Comparison of ENCODE assay signal across 12 cellular contexts in the genomic region with DNA sequence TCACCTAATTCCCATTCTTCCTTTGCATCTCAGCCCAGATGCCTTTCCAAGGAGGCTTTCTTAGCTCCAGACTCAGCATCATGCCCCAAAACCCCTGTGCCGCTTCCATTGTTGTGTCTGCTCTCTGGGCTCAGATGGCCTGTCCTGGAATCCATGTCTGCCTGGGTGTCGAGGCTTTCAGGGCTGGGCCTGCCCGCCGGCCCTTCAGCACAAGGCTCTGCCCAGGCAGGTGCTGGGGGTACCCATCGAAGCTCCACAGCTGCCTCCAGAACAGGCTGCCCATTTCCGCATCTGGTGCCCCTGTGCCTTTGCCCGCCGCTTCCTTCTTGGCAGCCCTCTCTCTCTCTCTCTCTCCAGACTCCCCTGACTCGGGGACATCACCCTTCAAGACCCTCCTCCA. TPM values are rescaled to one million over a fixed set of nuclear protein-coding genes. Genes with fewer than 3 reads are reported as not detected.
A peak's percentile ranks its signal among the peaks of the same experiment; 100 is the strongest.
DNase-seq lines count a peak whose midpoint lies in the region; ATAC-seq lines count a peak whose summit lies in the region.
"Had no signal": no experiment of that assay in that cellular context is flagged by ENCODE, and none has a peak within 500 bp of the region (broad histone marks: within the 10 kb centered on the region; RNA-seq: fewer than 3 reads in every experiment).

No MANE protein-coding gene starts in this region.

- H3K36me3 Mint-ChIP-seq in activated CD4-positive, alpha-beta T cell treated with anti-CD3 and anti-CD28 coated beads, Interleukin-2, amount 10 ng/mL, durations not matched to agents 24 days and 14 days (ENCODE audit: low read depth), result peaks cover 3% of the 10 kb centered on the region
- no peaks in the 10 kb centered on the region for H3K36me3 Mint-ChIP-seq in T-cell
- H3K36me3 Mint-ChIP-seq in stimulated activated naive B cell treated with anti-CD40 and anti-IgM and Interleukin-4, amounts not matched to agents 10 μg/mL and 1 μg/mL and 100 μg/mL, for 72 hours, result peaks cover 0 to 2% of the 10 kb centered on the region in 2 donors

- peak overlapping the region; percentile 80 for H3K4me3 ChIP-seq in iPS-18a (ENCODE audit: low read length)

- intact Hi-C loops in activated CD4-positive, alpha-beta T cell treated with anti-CD3 and anti-CD28 coated beads, Interleukin-2, amount 10 ng/mL, durations not matched to agents 24 days and 14 days (cut with micrococcal nuclease), result no loop called here

- CTCF ChIA-PET in T-cell (lab: Charles Lee), result no interaction called here

- POLR2A ChIA-PET in T-cell (lab: Charles Lee), result no interaction called here

- ATAC-seq in T-cell (replicated peaks in 1 of 4), result no peak
- ATAC-seq in stimulated activated naive B cell treated with anti-CD40 and anti-IgM and Interleukin-4, amounts not matched to agents 10 μg/mL and 1 μg/mL and 100 μg/mL, for 72 hours (replicated peaks), result no peak
- ATAC-seq in HG02571 (IDR thresholded peaks at IDR 0.05; ENCODE audit: unreplicated experiment), result no peak

- H3K4me3 Mint-ChIP-seq in activated CD4-positive, alpha-beta T cell treated with anti-CD3 and anti-CD28 coated beads, Interleukin-2, amount 10 ng/mL, durations not matched to agents 24 days and 14 days, result peak overlapping the region; percentile 88
- H3K4me3 Mint-ChIP-seq in T-cell, result peak overlapping the region; percentile 81 to 96 (median 82)
- peak overlapping the region; percentile 84 to 88 for H3K4me3 Mint-ChIP-seq in stimulated activated naive B cell treated with anti-CD40 and anti-IgM and Interleukin-4, amounts not matched to agents 10 μg/mL and 1 μg/mL and 100 μg/mL, for 72 hours

- DNase-seq in activated CD4-positive, alpha-beta T cell treated with anti-CD3 and anti-CD28 coated beads, Interleukin-2, amount 10 ng/mL, durations not matched to agents 24 days and 14 days, result no peak
- DNase-seq in activated CD4-positive, alpha-beta T cell treated with anti-CD3 and anti-CD28 coated beads, Interleukin-2, amount 50 U/mL, for 4 hours, result no peak
- no peak for DNase-seq in T-cell
- no peak for DNase-seq in stimulated activated naive B cell treated with anti-CD40 and anti-IgM and Interleukin-4, amounts not matched to agents 10 μg/mL and 1 μg/mL and 100 μg/mL, for 72 hours
- DNase-seq in LoVo (ENCODE audit: low spot score), result no peak
- DNase-seq in anterior cingulate cortex (lab: John Stamatoyannopoulos, UW), result no peak
- DNase-seq: effector memory CD4-positive, alpha-beta T cell; kidney; NCI-H2029 treated with DMSO at 0.1 percent for 48 hours; testis had no signal

- peaks cover 11% of the 10 kb centered on the region for H3K4me1 ChIP-seq in iPS-18a (ENCODE audit: control insufficient read depth, low read depth, low read length)

- peaks cover 51% of the 10 kb centered on the region for H3K27me3 Mint-ChIP-seq in activated CD4-positive, alpha-beta T cell treated with anti-CD3 and anti-CD28 coated beads, Interleukin-2, amount 10 ng/mL, durations not matched to agents 24 days and 14 days
- peaks cover 50 to 74% of the 10 kb centered on the region in 2 donors for H3K27me3 Mint-ChIP-seq in T-cell
- peaks cover 39 to 71% of the 10 kb centered on the region in 2 donors for H3K27me3 Mint-ChIP-seq in stimulated activated naive B cell treated with anti-CD40 and anti-IgM and Interleukin-4, amounts not matched to agents 10 μg/mL and 1 μg/mL and 100 μg/mL, for 72 hours

- H3K9me3 ChIP-seq in iPS-18a (ENCODE audit: control insufficient read depth, low read depth, low read length), result no peaks in the 10 kb centered on the region
- H3K9me3 ChIP-seq: testis had no signal

- peaks cover 21% of the 10 kb centered on the region for H3K4me1 Mint-ChIP-seq in activated CD4-positive, alpha-beta T cell treated with anti-CD3 and anti-CD28 coated beads, Interleukin-2, amount 10 ng/mL, durations not matched to agents 24 days and 14 days
- peaks cover 24 to 27% (median 25%) of the 10 kb centered on the region in 3 donors for H3K4me1 Mint-ChIP-seq in T-cell
- peaks cover 23 to 33% of the 10 kb centered on the region in 2 donors for H3K4me1 Mint-ChIP-seq in stimulated activated naive B cell treated with anti-CD40 and anti-IgM and Interleukin-4, amounts not matched to agents 10 μg/mL and 1 μg/mL and 100 μg/mL, for 72 hours

- H3K9me3 Mint-ChIP-seq in activated CD4-positive, alpha-beta T cell treated with anti-CD3 and anti-CD28 coated beads, Interleukin-2, amount 10 ng/mL, durations not matched to agents 24 days and 14 days, result no peaks in the 10 kb centered on the region
- no peaks in the 10 kb centered on the region for H3K9me3 Mint-ChIP-seq in T-cell
- H3K9me3 Mint-ChIP-seq in stimulated activated naive B cell treated with anti-CD40 and anti-IgM and Interleukin-4, amounts not matched to agents 10 μg/mL and 1 μg/mL and 100 μg/mL, for 72 hours, result no peaks in the 10 kb centered on the region

- H3K36me3 ChIP-seq in iPS-18a (ENCODE audit: control insufficient read depth, low read depth, low read length), result peaks cover 41% of the 10 kb centered on the region

- peak overlapping the region; percentile 33 for H3K9ac ChIP-seq in iPS-18a (ENCODE audit: low read length)

- no peak overlapping the region for H3K27ac ChIP-seq in iPS-18a (ENCODE audit: low read length)
- H3K27ac ChIP-seq: testis had no signal

- peaks cover 37% of the 10 kb centered on the region for H3K27me3 ChIP-seq in iPS-18a (ENCODE audit: control insufficient read depth, insufficient read depth, low read length)
- H3K27me3 ChIP-seq: testis had no signal

- H3K27ac Mint-ChIP-seq in activated CD4-positive, alpha-beta T cell treated with anti-CD3 and anti-CD28 coated beads, Interleukin-2, amount 10 ng/mL, durations not matched to agents 24 days and 14 days, result no peak overlapping the region
- H3K27ac Mint-ChIP-seq in T-cell, result peak overlapping the region in 1 of 2 donors; percentile 65
- peak overlapping the region; percentile 90 for H3K27ac Mint-ChIP-seq in stimulated activated naive B cell treated with anti-CD40 and anti-IgM and Interleukin-4, amounts not matched to agents 10 μg/mL and 1 μg/mL and 100 μg/mL, for 72 hours

RNA-seq across cellular contexts. Expression of a gene that starts 1.2 kb away (rescaled TPM):
- 0.14 and 0.38 TPM in 2 replicates for total RNA-seq in activated CD4-positive, alpha-beta T cell treated with anti-CD3 and anti-CD28 coated beads, Interleukin-2, amount 10 ng/mL, durations not matched to agents 24 days and 14 days
- total RNA-seq in T-cell, result under 1 TPM; 0.20 to 0.90 (median 0.63) TPM

RNA-seq across cellular contexts. Expression of a gene that starts 15.5 kb away (rescaled TPM):
- total RNA-seq in activated CD4-positive, alpha-beta T cell treated with anti-CD3 and anti-CD28 coated beads, Interleukin-2, amount 10 ng/mL, durations not matched to agents 24 days and 14 days, result not detected in 2 replicates
- total RNA-seq in T-cell, result not detected
- total RNA-seq: kidney had no signal

RNA-seq across cellular contexts. Expression of a gene that starts 16.9 kb away (rescaled TPM):
- not detected in 2 replicates for total RNA-seq in activated CD4-positive, alpha-beta T cell treated with anti-CD3 and anti-CD28 coated beads, Interleukin-2, amount 10 ng/mL, durations not matched to agents 24 days and 14 days
- total RNA-seq in T-cell, result not detected
- total RNA-seq: kidney had no signal

RNA-seq across cellular contexts. Expression of a gene that starts 41.2 kb away (rescaled TPM):
- total RNA-seq in activated CD4-positive, alpha-beta T cell treated with anti-CD3 and anti-CD28 coated beads, Interleukin-2, amount 10 ng/mL, durations not matched to agents 24 days and 14 days, result 23.4 and 26.1 TPM in 2 replicates
- 100 to 1,000 TPM in 2 of 5 donors, 10 to 100 TPM in 3; 65.1 to 111 (median 95.2) TPM for total RNA-seq in T-cell

RNA-seq across cellular contexts. Expression of a gene that starts 41.3 kb away (rescaled TPM):
- 44.3 and 44.9 TPM in 2 replicates for total RNA-seq in activated CD4-positive, alpha-beta T cell treated with anti-CD3 and anti-CD28 coated beads, Interleukin-2, amount 10 ng/mL, durations not matched to agents 24 days and 14 days
- 10 to 100 TPM; 44.5 to 72.2 (median 68.2) TPM for total RNA-seq in T-cell
